ENCODE assay signal across 5 cellular contexts in the genomic region with DNA sequence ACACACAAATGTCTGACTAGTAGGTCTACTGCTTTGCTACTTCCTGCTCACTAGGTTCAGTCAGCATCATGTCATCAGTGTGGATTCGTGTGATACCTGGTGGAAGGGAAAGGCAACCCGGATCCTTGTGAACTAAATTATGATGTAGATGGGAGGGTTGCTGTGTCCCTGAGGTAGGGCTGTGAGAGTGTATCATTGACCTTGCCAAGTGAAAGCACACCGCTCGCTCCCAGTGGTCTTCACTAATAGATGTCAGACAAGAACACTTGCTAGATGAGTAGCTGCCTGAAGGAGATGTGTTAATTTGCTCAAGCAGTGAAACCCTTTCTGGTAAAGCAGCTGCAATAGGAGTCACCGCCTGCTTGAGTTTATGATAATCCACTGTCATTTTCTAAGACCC.
"Had no signal": no experiment of that assay in that cellular context is flagged by ENCODE, and none has a peak within 500 bp of the region (broad histone marks: within the 10 kb centered on the region; RNA-seq: fewer than 3 reads in every experiment).

No MANE protein-coding gene starts in this region.

- DNase-seq: H9, HCEC 1CT, HFFc6, IMR-90 had no signal

- H3K9me3 Mint-ChIP-seq: GM23338 had no signal

- H3K4me3 Mint-ChIP-seq: GM23338, H9, HFFc6 had no signal

- H3K27ac Mint-ChIP-seq: GM23338, H9, HFFc6 had no signal
